ENCODE assay signal across 8 cellular contexts in genomic region chr1:148522561-148523204, GRCh38. TPM values are rescaled to one million over a fixed set of nuclear protein-coding genes. Genes with fewer than 3 reads are reported as not detected.
DNase-seq lines count a peak whose midpoint lies in the region; ATAC-seq and TF ChIP-seq lines count a peak whose summit lies in the region.
"Not testable (repeated sequence)": the region's sequence is repeated elsewhere in the genome, so short reads cannot be mapped to it uniquely, and the experiment has no call there.

No MANE protein-coding gene starts in this region.

- H3K4me1 Mint-ChIP-seq in activated T-helper 2 cell treated with anti-CD3 and anti-CD28 coated beads, Interferon-gamma antibody, Interleukin-2, Interleukin-4, amounts not matched to agents 10 μg/mL and 5 μg/mL and 100 μg/mL, durations not matched to agents 14 hours and 24 hours and 36 hours (ENCODE audit: low read depth); nephron: not testable (repeated sequence)
- peaks cover 12% of the 10 kb centered on the region for H3K4me1 Mint-ChIP-seq in stimulated activated effector memory CD8-positive, alpha-beta T cell treated with anti-CD3 and anti-CD28 coated beads, Interleukin-12 subunit alpha, Interleukin-12 subunit beta, amount 100 ng/mL, for 72 hours

- not testable (repeated sequence) for H3K4me1 ChIP-seq in DND-41 (ENCODE audit: insufficient read depth, low read length); Karpas-422 (ENCODE audit: low read length)

- H3K4me3 Mint-ChIP-seq in activated T-helper 2 cell treated with anti-CD3 and anti-CD28 coated beads, Interferon-gamma antibody, Interleukin-2, Interleukin-4, amounts not matched to agents 10 μg/mL and 5 μg/mL and 100 μg/mL, durations not matched to agents 14 hours and 24 hours and 36 hours (ENCODE audit: low read depth): peak overlapping the region; percentile 82
- H3K4me3 Mint-ChIP-seq in nephron: peak overlapping the region; percentile 86 to 90 (median 88)
- H3K4me3 Mint-ChIP-seq in stimulated activated effector memory CD8-positive, alpha-beta T cell treated with anti-CD3 and anti-CD28 coated beads, Interleukin-12 subunit alpha, Interleukin-12 subunit beta, amount 100 ng/mL, for 72 hours: peak overlapping the region; percentile 78

- H3K27me3 Mint-ChIP-seq in activated T-helper 2 cell treated with anti-CD3 and anti-CD28 coated beads, Interferon-gamma antibody, Interleukin-2, Interleukin-4, amounts not matched to agents 10 μg/mL and 5 μg/mL and 100 μg/mL, durations not matched to agents 14 hours and 24 hours and 36 hours (ENCODE audit: low read depth); nephron (ENCODE audit: low read depth): not testable (repeated sequence)

- H3K79me2 ChIP-seq in DND-41 (ENCODE audit: insufficient read depth, low read length); Karpas-422 (ENCODE audit: low read length): not testable (repeated sequence)

- intact Hi-C loops in activated T-helper 2 cell treated with anti-CD3 and anti-CD28 coated beads, Interferon-gamma antibody, Interleukin-2, Interleukin-4, amounts not matched to agents 10 μg/mL and 5 μg/mL and 100 μg/mL, durations not matched to agents 14 hours and 24 hours and 36 hours (cut with micrococcal nuclease): loop anchor here (10.0 kb wide), 1 partner anchor 148 kb away; no protein-coding TSS in a partner anchor

- not testable (repeated sequence) for H3K9me3 ChIP-seq in DND-41 (ENCODE audit: insufficient read depth, low read length, severe bottlenecking); Karpas-422 (ENCODE audit: low read length)

- H3K9ac ChIP-seq in DND-41 (ENCODE audit: low read depth, low read length): not testable (repeated sequence)
- H3K9ac ChIP-seq in Karpas-422 (ENCODE audit: low read length): peak overlapping the region; percentile 52; the same call in 1 of the 2 replicates

- not testable (repeated sequence) for H3K36me3 Mint-ChIP-seq in activated T-helper 2 cell treated with anti-CD3 and anti-CD28 coated beads, Interferon-gamma antibody, Interleukin-2, Interleukin-4, amounts not matched to agents 10 μg/mL and 5 μg/mL and 100 μg/mL, durations not matched to agents 14 hours and 24 hours and 36 hours (ENCODE audit: low read depth); nephron (ENCODE audit: low read depth)
- H3K36me3 Mint-ChIP-seq in stimulated activated effector memory CD8-positive, alpha-beta T cell treated with anti-CD3 and anti-CD28 coated beads, Interleukin-12 subunit alpha, Interleukin-12 subunit beta, amount 100 ng/mL, for 72 hours: peaks cover 16% of the 10 kb centered on the region

- TF ChIP-seq POLR2A in Raji (IDR thresholded peaks at IDR 0.05; ENCODE audit: insufficient read depth, low read depth, low read length): peak; percentile 86

- H2AFZ ChIP-seq in DND-41 (ENCODE audit: low read depth, low read length); Karpas-422 (ENCODE audit: low read length): not testable (repeated sequence)

- not testable (repeated sequence) for H3K9me2 ChIP-seq in Karpas-422 (replicated peaks; ENCODE audit: insufficient read depth, low read length)

- not testable (repeated sequence) for H3K27ac ChIP-seq in DND-41 (ENCODE audit: low read length); Karpas-422 (ENCODE audit: low read length)

- ATAC-seq in DND-41 (ENCODE audit: insufficient read depth, low read depth): peak; percentile 52; the same call in 1 of the 3 replicates
- ATAC-seq in GM21786 (IDR thresholded peaks at IDR 0.05; ENCODE audit: unreplicated experiment): peak; percentile 79
- peak; percentile 87 for ATAC-seq in stimulated activated effector memory CD8-positive, alpha-beta T cell treated with anti-CD3 and anti-CD28 coated beads, Interleukin-12 subunit alpha, Interleukin-12 subunit beta, amount 100 ng/mL, for 72 hours

- not testable (repeated sequence) for H3K4me2 ChIP-seq in DND-41 (ENCODE audit: insufficient read depth, low read length)
- H3K4me2 ChIP-seq in Karpas-422 (ENCODE audit: low read depth, low read length, poor library complexity, severe bottlenecking): peak overlapping the region; percentile 35

- H3K27me3 ChIP-seq in DND-41 (ENCODE audit: insufficient read depth, low read length, poor library complexity); Karpas-422 (ENCODE audit: low read length): not testable (repeated sequence)

- TF ChIP-seq CTCF in DND-41 (IDR thresholded peaks at IDR 0.05; ENCODE audit: borderline replicate concordance, extremely low read depth, low read length, poor library complexity, severe bottlenecking); fibroblast of pulmonary artery (IDR thresholded peaks at IDR 0.05; ENCODE audit: low read length, missing control alignments); nephron (IDR thresholded peaks at IDR 0.05; ENCODE audit: unreplicated experiment in 3 of 3): not testable (repeated sequence)

- not testable (repeated sequence) for DNase-seq in DND-41
- peak; percentile 96 for DNase-seq in Karpas-422
- peak; percentile 91 for DNase-seq in activated T-helper 2 cell treated with anti-CD3 and anti-CD28 coated beads, Interferon-gamma antibody, Interleukin-2, Interleukin-4, amounts not matched to agents 10 μg/mL and 5 μg/mL and 100 μg/mL, durations not matched to agents 14 hours and 24 hours and 36 hours (ENCODE audit: low spot score)
- DNase-seq in fibroblast of pulmonary artery (ENCODE audit: low read depth): peak; percentile 98
- peak; percentile 69 to 95 for DNase-seq in stimulated activated effector memory CD8-positive, alpha-beta T cell treated with anti-CD3 and anti-CD28 coated beads, Interleukin-12 subunit alpha, Interleukin-12 subunit beta, amount 100 ng/mL, for 72 hours (ENCODE audit: low spot score in 2 of 2)

- not testable (repeated sequence) for H3K36me3 ChIP-seq in DND-41 (ENCODE audit: insufficient read depth, low read length); Karpas-422 (ENCODE audit: insufficient read depth, low read length)

- H4K20me1 ChIP-seq in DND-41 (ENCODE audit: insufficient read depth, low read length); Karpas-422 (ENCODE audit: insufficient read depth, low read depth, low read length): not testable (repeated sequence)

- H3K4me3 ChIP-seq in DND-41 (ENCODE audit: low read depth in 1 of 2, low read length in 2 of 2); Karpas-422 (ENCODE audit: low read length): not testable (repeated sequence)
- peak overlapping the region; percentile 49 for H3K4me3 ChIP-seq in fibroblast of pulmonary artery (replicated peaks; ENCODE audit: low read depth, low read length)

- peak overlapping the region; percentile 99 for H3K27ac Mint-ChIP-seq in activated T-helper 2 cell treated with anti-CD3 and anti-CD28 coated beads, Interferon-gamma antibody, Interleukin-2, Interleukin-4, amounts not matched to agents 10 μg/mL and 5 μg/mL and 100 μg/mL, durations not matched to agents 14 hours and 24 hours and 36 hours
- H3K27ac Mint-ChIP-seq in nephron: peak overlapping the region; percentile 99 to 100 (median 100)
- H3K27ac Mint-ChIP-seq in stimulated activated effector memory CD8-positive, alpha-beta T cell treated with anti-CD3 and anti-CD28 coated beads, Interleukin-12 subunit alpha, Interleukin-12 subunit beta, amount 100 ng/mL, for 72 hours: peak overlapping the region; percentile 100

- H3K9me3 Mint-ChIP-seq in activated T-helper 2 cell treated with anti-CD3 and anti-CD28 coated beads, Interferon-gamma antibody, Interleukin-2, Interleukin-4, amounts not matched to agents 10 μg/mL and 5 μg/mL and 100 μg/mL, durations not matched to agents 14 hours and 24 hours and 36 hours; nephron; stimulated activated effector memory CD8-positive, alpha-beta T cell treated with anti-CD3 and anti-CD28 coated beads, Interleukin-12 subunit alpha, Interleukin-12 subunit beta, amount 100 ng/mL, for 72 hours: not testable (repeated sequence)

RNA-seq across cellular contexts. Expression of gene PPIAL4G, which starts 39.6 kb away (rescaled TPM):
- total RNA-seq in Karpas-422 (2014; rRNA removed; shearing (Covaris generic); ENCODE audit: low replicate concordance): not detected in 2 replicates
- 0.05 TPM in 1 of 2 replicates, not detected in the other for total RNA-seq in activated T-helper 2 cell treated with anti-CD3 and anti-CD28 coated beads, Interferon-gamma antibody, Interleukin-2, Interleukin-4, amounts not matched to agents 10 μg/mL and 5 μg/mL and 100 μg/mL, durations not matched to agents 14 hours and 24 hours and 36 hours
